8 cellular contexts compared by ENCODE assay signal in the genomic region with DNA sequence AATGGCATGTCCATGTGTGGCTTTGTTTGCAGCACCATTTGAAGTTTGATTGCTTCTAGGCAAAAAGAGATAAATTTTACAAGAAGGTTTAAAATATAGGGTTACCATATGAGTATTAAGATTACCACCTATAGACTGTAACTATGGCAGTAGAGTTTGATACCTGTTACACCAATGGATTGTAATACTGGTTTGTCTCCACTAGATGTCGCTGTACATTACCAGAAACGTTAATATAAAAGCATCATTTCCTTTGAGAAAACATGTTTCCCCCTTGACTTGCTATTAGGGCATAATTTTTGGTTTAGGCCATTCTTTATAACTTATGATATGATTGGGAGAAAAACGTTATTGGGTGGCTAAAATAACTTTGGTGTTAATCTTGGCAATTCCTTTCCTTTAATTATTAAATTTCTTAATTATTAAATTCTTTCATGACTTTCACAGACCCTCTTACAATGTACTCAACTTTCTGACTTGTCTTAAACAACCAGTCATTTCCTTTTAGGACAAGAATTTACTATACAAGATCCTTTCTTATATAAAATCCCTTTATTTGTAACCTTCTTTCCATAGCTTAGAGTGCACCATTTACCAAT. TPM values are rescaled to one million over a fixed set of nuclear protein-coding genes. Genes with fewer than 3 reads are reported as not detected.
A peak's percentile ranks its signal among the peaks of the same experiment; 100 is the strongest.
DNase-seq lines count a peak whose midpoint lies in the region; ATAC-seq, FAIRE-seq and TF ChIP-seq lines count a peak whose summit lies in the region.

No MANE protein-coding gene starts in this region.

- H3K4me1 Mint-ChIP-seq in GM23338 = peaks cover 51% of the 10 kb centered on the region

- H3K9me3 ChIP-seq in K562 (replicated peaks; ENCODE audit: control insufficient read depth, insufficient read depth, low read depth, low read length) (no peaks in the 10 kb centered on the region), thoracic aorta (peaks cover 3% of the 10 kb centered on the region)

- H3K4me2 ChIP-seq in GM23338 (peak overlapping the region; percentile 82), K562 (ENCODE audit: insufficient read depth, low read length) (no peak overlapping the region)

- TF ChIP-seq RAD21 in K562 (CRISPR knock-in tag; conservative IDR thresholded peaks at IDR 0.05 in 1 of 2, IDR thresholded peaks at IDR 0.05 in 1 of 2) = peak; percentile 68 to 79

- TF ChIP-seq EP300 in K562 (IDR thresholded peaks at IDR 0.05; ENCODE audit: low read length) = no peak

- intact Hi-C loops in K562 (cut with micrococcal nuclease) = loop anchor here (1.0 kb wide), 1 partner anchor 30 kb away; no protein-coding TSS in a partner anchor

- no peak overlapping the region for H3K4me3 ChIP-seq in BJ (ENCODE audit: low read depth, low read length)
- H3K4me3 ChIP-seq in GM23338 = peak overlapping the region; percentile 90
- H3K4me3 ChIP-seq in K562 = no peak overlapping the region
- no peak overlapping the region for H3K4me3 ChIP-seq in thoracic aorta

- TF ChIP-seq CTCF in BJ (IDR thresholded peaks at IDR 0.05; ENCODE audit: insufficient read depth, low read depth, low read length) (peak; percentile 65), GM23338 (conservative IDR thresholded peaks at IDR 0.05; ENCODE audit: low read depth in 2 of 2) (peak; percentile 69 to 91), K562 (IDR thresholded peaks at IDR 0.05 in 2 of 3, conservative IDR thresholded peaks at IDR 0.05 in 1 of 3; ENCODE audit: insufficient read depth in 2 of 3, low read depth in 1 of 3, low read length in 3 of 3) (peak; percentile 59 to 86 (median 63); a peak in 5 of 6 replicates), thoracic aorta (IDR thresholded peaks at IDR 0.05) (peak; percentile 86)

- no peaks in the 10 kb centered on the region for H3K9me2 ChIP-seq in GM23338 (ENCODE audit: insufficient read depth)

- H3K27me3 Mint-ChIP-seq in GM23338 (ENCODE audit: insufficient read depth, low read depth, poor library complexity) = peaks cover 19% of the 10 kb centered on the region

- POLR2A ChIA-PET in BJ (lab: Charles Lee) = no interaction called here
- POLR2A ChIA-PET in K562 (lab: Yijun Ruan, JAX) = no interaction called here

- H4K20me1 ChIP-seq in GM23338 (replicated peaks; ENCODE audit: insufficient read depth) = no peaks in the 10 kb centered on the region
- no peaks in the 10 kb centered on the region; the same call in 1 of the 2 replicates for H4K20me1 ChIP-seq in K562 (replicated peaks; ENCODE audit: control insufficient read depth, insufficient read depth, low read length)

- peak overlapping the region; percentile 99 for H3K27ac ChIP-seq in GM23338 (ENCODE audit: low read depth)
- H3K27ac ChIP-seq in K562 (ENCODE audit: extremely low read depth, low read depth, low read length) = no peak overlapping the region
- H3K27ac ChIP-seq in thoracic aorta = no peak overlapping the region

- H3K4me1 ChIP-seq in GM23338 (ENCODE audit: insufficient read depth) = peaks cover 46% of the 10 kb centered on the region
- H3K4me1 ChIP-seq in K562 (replicated peaks in 1 of 2; ENCODE audit: control insufficient read depth in 2 of 2, insufficient read depth in 2 of 2, low read length in 2 of 2) = peaks cover 0 to 6% of the 10 kb centered on the region in 2 experiments; a peak in 1 of 5 replicates
- H3K4me1 ChIP-seq in thoracic aorta (ENCODE audit: control insufficient read depth in 1 of 2, low read depth in 2 of 2) = peaks cover 6 to 8% of the 10 kb centered on the region in 2 donors

- no TSS peak for BruUV-seq in K562 (replicated peaks; lab: Mats Ljungman, UMichigan)

- 0 out of 2 replicates have a peak, but pooled peaks cover 2% of the 10 kb centered on the region for H3F3A ChIP-seq in GM23338 (replicated peaks; ENCODE audit: low read depth)

- H3K27me3 ChIP-seq in BJ (ENCODE audit: control insufficient read depth, insufficient read depth, low read length) (peaks cover 32% of the 10 kb centered on the region), GM23338 (ENCODE audit: insufficient read depth) (no peaks in the 10 kb centered on the region), K562 (ENCODE audit: control insufficient read depth in 2 of 2, insufficient read depth in 2 of 2, low read length in 2 of 2) (peaks cover 16 to 28% of the 10 kb centered on the region in 2 experiments), thoracic aorta (replicated peaks; ENCODE audit: insufficient read depth) (peaks cover 17% of the 10 kb centered on the region)

- H3K79me2 ChIP-seq in GM23338 (replicated peaks; ENCODE audit: insufficient read depth) (peaks cover 47% of the 10 kb centered on the region), K562 (ENCODE audit: control insufficient read depth, insufficient read depth, low read length) (no peaks in the 10 kb centered on the region)

- under 1% methylated on average over 3 of the region's 3 CpGs for WGBS in K562 (ENCODE audit: insufficient coverage, low coverage, missing lambda C conversion rate)

- H3K36me3 ChIP-seq in BJ (ENCODE audit: control insufficient read depth, insufficient read depth, low read length) (no peaks in the 10 kb centered on the region), GM23338 (ENCODE audit: insufficient read depth) (no peaks in the 10 kb centered on the region), K562 (ENCODE audit: control insufficient read depth, insufficient read depth, low read length) (no peaks in the 10 kb centered on the region), thoracic aorta (no peaks in the 10 kb centered on the region)

- CTCF ChIA-PET in BJ (lab: Yijun Ruan, JAX) = interaction anchor here (0.8 to 4.3 kb wide), 16 partner anchors 10 to 181 kb away, joined by 3 to 33 read pairs (median 4); no protein-coding TSS in a partner anchor
- CTCF ChIA-PET in K562 (lab: Yijun Ruan, JAX; ENCODE audit: low intra/inter-chr PET ratio) = interaction anchor here (0.5 to 3.1 kb wide), 9 partner anchors 19 to 289 kb away, joined by 3 to 31 read pairs (median 5); no protein-coding TSS in a partner anchor

- H3K27ac Mint-ChIP-seq in GM23338 = peak overlapping the region; percentile 99

- ATAC-seq in GM23338 (peak; percentile 3; the same call in 2 of the 3 replicates), K562 (peak; percentile 63; the same call in 2 of the 3 replicates), thoracic aorta (ENCODE audit: insufficient number of reproducible peaks, low FRiP score, low read depth) (no peak)

- H3K4me3 Mint-ChIP-seq in GM23338 = peak overlapping the region; percentile 99

- DNase-seq in BJ (ENCODE audit: low read depth) (no peak), GM23338 (ENCODE audit: low spot score) (peak; percentile 80), NCI-H226 (peak; percentile 20), K562 (ENCODE audit: extremely low read depth in 1 of 4, low spot score in 3 of 4) (peak; percentile 56 to 72 (median 60)), inferior parietal cortex (ENCODE audit: extremely low spot score) (peak; percentile 84), thoracic aorta (ENCODE audit: low spot score) (no peak), NCI-H1048 (lab: John Stamatoyannopoulos, UW) (no peak)
- no peak for DNase-seq in stimulated activated CD4-positive, alpha-beta T cell treated with anti-CD3 and anti-CD28 coated beads, Interleukin-1b, Interleukin-23, amount 100 ng/mL, for 48 hours

- H3K9ac ChIP-seq in K562 (ENCODE audit: insufficient read depth in 1 of 2, low read depth in 2 of 2, low read length in 2 of 2) = no peak overlapping the region

- H2AFZ ChIP-seq in GM23338 (no peak overlapping the region), K562 (ENCODE audit: low read depth, low read length) (no peak overlapping the region)

- FAIRE-seq in K562 (lab: Jason Lieb, UNC) = peak; percentile 85

- TF ChIP-seq POLR2A in K562 (conservative IDR thresholded peaks at IDR 0.05) = no peak

- H3K9me3 Mint-ChIP-seq in GM23338 = peaks cover 21% of the 10 kb centered on the region

- H3K9me1 ChIP-seq in K562 (ENCODE audit: control insufficient read depth, insufficient read depth, low read length) = no peaks in the 10 kb centered on the region

- peaks cover 46% of the 10 kb centered on the region for H3K36me3 Mint-ChIP-seq in GM23338 (ENCODE audit: low read depth)

- in situ Hi-C loops in K562 (cut with MboI) = loop anchor here (5.0 kb wide), 1 partner anchor 129 kb away; no protein-coding TSS in a partner anchor

RNA-seq across cellular contexts. Expression of gene HLA-DPB1, which starts 42.8 kb away (rescaled TPM):
- polyA plus RNA-seq in BJ (2011; rRNA removed) = 8.2 and 11.2 TPM in 2 replicates
- polyA minus RNA-seq in BJ (2011; rRNA and poly(A)+ RNA removed) = 4.2 and 6.5 TPM in 2 replicates
- total RNA-seq in GM23338 (2014; rRNA removed; shearing (Covaris generic)) = 32.1 and 37.6 TPM in 2 replicates
- 19.8 and 22.0 TPM in 2 replicates for polyA plus RNA-seq in GM23338 (2016; fragmentation: Nextera tagmentation; extraction: Ambion mirVana)
- not detected in 2 replicates for total RNA-seq in K562 (2011; cell fraction: chromatin; rRNA removed; ENCODE audit: low replicate concordance)
- total RNA-seq in K562 (2011; cell fraction: nucleolus; rRNA removed) = not detected in 2 replicates
- 0.76 TPM in 1 of 2 replicates, not detected in the other for total RNA-seq in K562 (2011; cell fraction: nucleoplasm; rRNA removed)
- total RNA-seq in K562 (2014; rRNA removed) = 0.68 and 3.0 TPM in 2 replicates
- 0.35 and 0.51 TPM in 2 replicates for total RNA-seq in K562 (2014; rRNA removed; fragmentation: Illumina TruSeq; extraction: Trizol)
- total RNA-seq in K562 (2015; rRNA removed; fragmentation: Illumina TruSeq; extraction: Trizol) = 0.51 and 0.98 TPM in 2 replicates
- total RNA-seq in K562 (2021) = 0.66 and 1.1 TPM in 2 replicates
- 0.15 and 0.71 TPM in 2 replicates for polyA plus RNA-seq in K562 (2011; rRNA removed)
- 0.22 and 0.86 TPM in 2 replicates for polyA plus RNA-seq in K562 (2011; cell fraction: cytosol; rRNA removed)
- polyA plus RNA-seq in K562 (2011; cell fraction: nucleus; rRNA removed) = 0.33 TPM in 1 of 2 replicates, not detected in the other
- 1.5 and 2.2 TPM in 2 replicates for polyA plus RNA-seq in K562 (2012)
- 0.80 and 1.2 TPM in 2 replicates for polyA plus RNA-seq in K562 (2014; fragmentation: Illumina TruSeq; extraction: Trizol)
- polyA plus RNA-seq in K562 (2014; fragmentation: Nextera tagmentation; extraction: Ambion mirVana) = under 1 TPM; 0.07 to 0.18 TPM
- 0.41 and 1.8 TPM in 2 replicates for polyA plus RNA-seq in K562 (2014; rRNA removed)
- 0.63 TPM in 1 of 2 replicates, not detected in the other for polyA minus RNA-seq in K562 (2011; rRNA and poly(A)+ RNA removed)
- polyA minus RNA-seq in K562 (2011; cell fraction: cytosol; rRNA and poly(A)+ RNA removed) = not detected in 2 replicates
- not detected in 2 replicates for polyA minus RNA-seq in K562 (2011; cell fraction: nucleus; rRNA and poly(A)+ RNA removed)
- 100 to 1,000 TPM in 1 of 2 donors, 10 to 100 TPM in 1; 78.4 to 112 TPM for total RNA-seq in thoracic aorta

RNA-seq across cellular contexts. Expression of gene HLA-DPA1, which starts 45.2 kb away (rescaled TPM):
- 11.2 and 12.1 TPM in 2 replicates for polyA plus RNA-seq in BJ (2011; rRNA removed)
- 7.6 and 15.3 TPM in 2 replicates for polyA minus RNA-seq in BJ (2011; rRNA and poly(A)+ RNA removed)
- total RNA-seq in GM23338 (2014; rRNA removed; shearing (Covaris generic)) = 6.6 and 6.9 TPM in 2 replicates
- polyA plus RNA-seq in GM23338 (2016; fragmentation: Nextera tagmentation; extraction: Ambion mirVana) = 3.9 and 4.1 TPM in 2 replicates
- total RNA-seq in K562 (2011; cell fraction: chromatin; rRNA removed; ENCODE audit: low replicate concordance) = not detected in 2 replicates
- not detected in 2 replicates for total RNA-seq in K562 (2011; cell fraction: nucleolus; rRNA removed)
- total RNA-seq in K562 (2011; cell fraction: nucleoplasm; rRNA removed) = not detected in 2 replicates
- 0.23 TPM in 1 of 2 replicates, not detected in the other for total RNA-seq in K562 (2014; rRNA removed)
- total RNA-seq in K562 (2014; rRNA removed; fragmentation: Illumina TruSeq; extraction: Trizol) = 0.55 TPM in 1 of 2 replicates, not detected in the other
- 0.30 and 0.51 TPM in 2 replicates for total RNA-seq in K562 (2015; rRNA removed; fragmentation: Illumina TruSeq; extraction: Trizol)
- total RNA-seq in K562 (2021) = 0.60 and 1.2 TPM in 2 replicates
- 0.05 and 0.74 TPM in 2 replicates for polyA plus RNA-seq in K562 (2011; rRNA removed)
- 0.55 and 0.88 TPM in 2 replicates for polyA plus RNA-seq in K562 (2011; cell fraction: cytosol; rRNA removed)
- 0.64 TPM in 1 of 2 replicates, not detected in the other for polyA plus RNA-seq in K562 (2011; cell fraction: nucleus; rRNA removed)
- 0.75 and 0.79 TPM in 2 replicates for polyA plus RNA-seq in K562 (2012)
- polyA plus RNA-seq in K562 (2014; fragmentation: Illumina TruSeq; extraction: Trizol) = 0.56 and 1.8 TPM in 2 replicates
- polyA plus RNA-seq in K562 (2014; fragmentation: Nextera tagmentation; extraction: Ambion mirVana) = under 1 TPM; 0.46 to 0.49 TPM
- polyA plus RNA-seq in K562 (2014; rRNA removed) = 0.45 and 0.93 TPM in 2 replicates
- polyA minus RNA-seq in K562 (2011; rRNA and poly(A)+ RNA removed) = 0.21 TPM in 1 of 2 replicates, not detected in the other
- not detected in 2 replicates for polyA minus RNA-seq in K562 (2011; cell fraction: cytosol; rRNA and poly(A)+ RNA removed)
- polyA minus RNA-seq in K562 (2011; cell fraction: nucleus; rRNA and poly(A)+ RNA removed) = under 0.01 TPM in 1 of 2 replicates, not detected in the other
- total RNA-seq in thoracic aorta = 100 to 1,000 TPM; 141 to 148 TPM

Comparison
In these comparisons a context has a peak if more than half of its experiments do, and no peak if none do; other contexts are left out.
1. DNase-seq: peak in GM23338 (single experiment), NCI-H226 (single experiment), K562 (4 of 4) and inferior parietal cortex (single experiment); none in BJ (single experiment), thoracic aorta (single experiment), NCI-H1048 (single experiment) and stimulated activated CD4-positive, alpha-beta T cell treated with anti-CD3 and anti-CD28 coated beads, Interleukin-1b, Interleukin-23, amount 100 ng/mL, for 48 hours (single experiment).
2. RNA of gene HLA-DPA1, which starts 45.2 kb away (total RNA-seq): 141 to 148 TPM in thoracic aorta; 6.6 to 6.9 TPM in GM23338 and 0.23 to 1.2 TPM in K562; every median in the first group is over 10 times any median in the second.
3. Peak in every context shown above with its lines, with median percentiles within 50 percentile points of each other: CTCF ChIP-seq.